ENCODE assay signal across 10 cellular contexts in genomic region chr2:184646177-184646576, GRCh38. TPM values are rescaled to one million over a fixed set of nuclear protein-coding genes. Genes with fewer than 3 reads are reported as not detected.
DNase-seq lines count a peak whose midpoint lies in the region; ATAC-seq, FAIRE-seq and TF ChIP-seq lines count a peak whose summit lies in the region.
"Had no signal": no experiment of that assay in that cellular context is flagged by ENCODE, and none has a peak within 500 bp of the region (broad histone marks: within the 10 kb centered on the region; RNA-seq: fewer than 3 reads in every experiment).

No MANE protein-coding gene starts in this region.

- ATAC-seq in GM19043 (IDR thresholded peaks at IDR 0.05; ENCODE audit: low read depth, unreplicated experiment), result peak; percentile 44
- peak; percentile 89 for ATAC-seq in HG03432 (IDR thresholded peaks at IDR 0.05; ENCODE audit: unreplicated experiment)
- ATAC-seq in activated CD4-positive, CD25-positive, alpha-beta regulatory T cell treated with anti-CD3 and anti-CD28 coated beads, Interleukin-2, amount 50 U/mL, for 24 hours, result no peak

- H3K4me3 ChIP-seq in brain microvascular endothelial cell (ENCODE audit: low read depth, low read length), result no peak overlapping the region
- H3K4me3 ChIP-seq in small intestine (ENCODE audit: low read depth in 1 of 2, low read length in 2 of 2), result no peak overlapping the region
- no peak overlapping the region for H3K4me3 ChIP-seq in right atrium auricular region

- H3K4me1 ChIP-seq in small intestine (ENCODE audit: control insufficient read depth in 2 of 2, insufficient read depth in 1 of 2, low read depth in 1 of 2, low read length in 1 of 2) (no peaks in the 10 kb centered on the region), right atrium auricular region (no peaks in the 10 kb centered on the region)

- FAIRE-seq in small intestine (lab: Jason Lieb, UNC), result no peak
- FAIRE-seq: endothelial cell of umbilical vein had no signal

- H3K9me3 ChIP-seq in small intestine (ENCODE audit: control insufficient read depth, low read depth), result no peaks in the 10 kb centered on the region
- peaks cover 0 to 4% of the 10 kb centered on the region in 2 donors for H3K9me3 ChIP-seq in right atrium auricular region

- 56 to 73% (median 70%) methylated on average over 2 of the region's 2 CpGs for WGBS in small intestine, 3 donors

- H3K27ac ChIP-seq in brain microvascular endothelial cell (no peak overlapping the region), small intestine (ENCODE audit: low read depth in 1 of 2, low read length in 1 of 2) (no peak overlapping the region), right atrium auricular region (no peak overlapping the region)

- peak; percentile 22 for DNase-seq in brain microvascular endothelial cell
- DNase-seq in small intestine, result peak; percentile 2
- no peak for DNase-seq in NCI-H524 treated with DMSO at 0.1 percent for 48 hours (lab: John Stamatoyannopoulos, UW)
- no peak for DNase-seq in right atrium auricular region (ENCODE audit: low spot score)
- DNase-seq in G401 (ENCODE audit: low spot score), result no peak
- DNase-seq: nephron progenitor cell had no signal

- in situ Hi-C loops in brain microvascular endothelial cell (cut with HindIII; ENCODE audit: low pct_ligation_motif_present, low sequenced_read_pairs), result no loop called here
- in situ Hi-C loops in G401 (cut with HindIII; ENCODE audit: low sequenced_read_pairs), result no loop called here

- H3K36me3 ChIP-seq in brain microvascular endothelial cell (replicated peaks) (no peaks in the 10 kb centered on the region), small intestine (ENCODE audit: control insufficient read depth in 2 of 2, insufficient read depth in 2 of 2, low read length in 2 of 2) (no peaks in the 10 kb centered on the region), right atrium auricular region (no peaks in the 10 kb centered on the region)

- no peak for TF ChIP-seq CTCF in brain microvascular endothelial cell (IDR thresholded peaks at IDR 0.05; ENCODE audit: low read depth, low read length, missing control alignments)
- no peak for TF ChIP-seq CTCF in right atrium auricular region (IDR thresholded peaks at IDR 0.05)

- no peaks in the 10 kb centered on the region for H3K27me3 ChIP-seq in brain microvascular endothelial cell (replicated peaks)
- H3K27me3 ChIP-seq in small intestine (ENCODE audit: control insufficient read depth in 2 of 2, insufficient read depth in 2 of 2, low read length in 2 of 2), result no peaks in the 10 kb centered on the region
- no peaks in the 10 kb centered on the region for H3K27me3 ChIP-seq in right atrium auricular region

RNA-seq across cellular contexts. Expression of gene ZNF804A, which starts 47.8 kb away (rescaled TPM):
- polyA plus RNA-seq in small intestine, result under 1 TPM; 0.22 to 0.57 (median 0.54) TPM
- total RNA-seq in right atrium auricular region, result not detected
- total RNA-seq in G401 (2014; rRNA removed; shearing (Covaris generic)), result not detected in 2 replicates
- total RNA-seq: endothelial cell of umbilical vein had no signal

Comparison
In these comparisons a context has a peak if more than half of its experiments do, and no peak if none do; other contexts are left out.
1. ATAC-seq: peak in GM19043 (single experiment) and HG03432 (single experiment); none in activated CD4-positive, CD25-positive, alpha-beta regulatory T cell treated with anti-CD3 and anti-CD28 coated beads, Interleukin-2, amount 50 U/mL, for 24 hours (0 of 2).
2. DNase-seq: peak in brain microvascular endothelial cell (single experiment) and small intestine (single experiment); none in NCI-H524 treated with DMSO at 0.1 percent for 48 hours (single experiment), right atrium auricular region (single experiment) and G401 (single experiment).